In the genomic region with DNA sequence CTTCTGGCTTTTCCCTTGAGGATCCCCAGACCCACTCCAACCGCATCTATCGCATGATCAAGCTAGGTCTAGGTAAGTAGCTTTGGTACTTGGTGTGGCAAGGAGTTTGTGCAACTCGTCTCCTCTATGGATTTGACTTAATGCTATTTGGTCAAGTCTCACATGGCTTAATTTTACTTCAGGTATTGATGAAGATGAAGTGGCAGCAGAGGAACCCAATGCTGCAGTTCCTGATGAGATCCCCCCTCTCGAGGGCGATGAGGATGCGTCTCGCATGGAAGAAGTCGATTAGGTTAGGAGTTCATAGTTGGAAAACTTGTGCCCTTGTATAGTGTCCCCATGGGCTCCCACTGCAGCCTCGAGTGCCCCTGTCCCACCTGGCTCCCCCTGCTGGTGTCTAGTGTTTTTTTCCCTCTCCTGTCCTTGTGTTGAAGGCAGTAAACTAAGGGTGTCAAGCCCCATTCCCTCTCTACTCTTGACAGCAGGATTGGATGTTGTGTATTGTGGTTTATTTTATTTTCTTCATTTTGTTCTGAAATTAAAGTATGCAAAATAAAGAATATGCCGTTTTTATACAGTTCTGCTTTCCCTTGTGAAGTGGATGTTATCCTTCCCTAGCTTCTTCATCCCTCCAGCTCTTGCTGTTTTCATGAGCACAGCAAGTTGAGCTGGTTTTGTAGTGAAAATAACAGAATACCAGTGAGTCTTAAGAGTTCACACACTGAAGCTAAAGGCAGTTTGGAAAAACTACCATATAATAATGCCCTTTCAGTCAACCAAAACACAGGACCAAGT, we compare ENCODE assay signal across 8 cellular contexts. TPM values are rescaled to one million over a fixed set of nuclear protein-coding genes. Genes with fewer than 3 reads are reported as not detected.
A peak's percentile ranks its signal among the peaks of the same experiment; 100 is the strongest.
DNase-seq lines count a peak whose midpoint lies in the region; ATAC-seq and TF ChIP-seq lines count a peak whose summit lies in the region.

No MANE protein-coding gene starts in this region.

- H3K36me3 Mint-ChIP-seq in activated CD4-positive, alpha-beta memory T cell treated with anti-CD3 and anti-CD28 coated beads, Interleukin-2, amount 10 ng/mL, durations not matched to agents 7 days and 5 days (ENCODE audit: low read depth): peaks cover 80% of the 10 kb centered on the region

- no peak overlapping the region for H3K4me3 ChIP-seq in fibroblast of pulmonary artery (replicated peaks; ENCODE audit: low read depth, low read length)

- CTCF ChIA-PET in activated CD4-positive, alpha-beta memory T cell treated with anti-CD3 and anti-CD28 coated beads, Interleukin-2, amount 10 ng/mL, durations not matched to agents 7 days and 5 days (lab: Charles Lee): interaction anchor here (0.8 to 1.3 kb wide), 3 partner anchors 11 to 27 kb away, joined by 3 to 6 read pairs (median 4); no protein-coding TSS in a partner anchor

- H3K9me3 Mint-ChIP-seq in activated CD4-positive, alpha-beta memory T cell treated with anti-CD3 and anti-CD28 coated beads, Interleukin-2, amount 10 ng/mL, durations not matched to agents 7 days and 5 days: no peaks in the 10 kb centered on the region

- ATAC-seq in GM21786 (IDR thresholded peaks at IDR 0.05; ENCODE audit: unreplicated experiment): no peak

- H3K4me3 Mint-ChIP-seq in activated CD4-positive, alpha-beta memory T cell treated with anti-CD3 and anti-CD28 coated beads, Interleukin-2, amount 10 ng/mL, durations not matched to agents 7 days and 5 days: no peak overlapping the region

- peaks cover 86% of the 10 kb centered on the region for H3K4me1 Mint-ChIP-seq in activated CD4-positive, alpha-beta memory T cell treated with anti-CD3 and anti-CD28 coated beads, Interleukin-2, amount 10 ng/mL, durations not matched to agents 7 days and 5 days

- peak; percentile 51 for DNase-seq in NCI-H748 (lab: John Stamatoyannopoulos, UW; ENCODE audit: unreplicated experiment)
- no peak for DNase-seq in NCI-H748 treated with DMSO at 0.1 percent for 48 hours (lab: John Stamatoyannopoulos, UW)
- peak; percentile 25 for DNase-seq in NCI-H1105 treated with DMSO at 0.1 percent for 48 hours (lab: John Stamatoyannopoulos, UW)
- DNase-seq in activated CD4-positive, alpha-beta memory T cell treated with anti-CD3 and anti-CD28 coated beads, Interleukin-2, amount 10 ng/mL, durations not matched to agents 7 days and 5 days: peak; percentile 72
- peak; percentile 48 for DNase-seq in fibroblast of pulmonary artery (ENCODE audit: low read depth)
- DNase-seq in stimulated activated CD4-positive, alpha-beta T cell treated with anti-CD3 and anti-CD28 coated beads, Interleukin-4, amount 100 ng/mL, for 24 hours: peak; percentile 74
- no peak for DNase-seq in dedifferentiated amniotic fluid mesenchymal stem cell (ENCODE audit: extremely low spot score)

- H3K27ac Mint-ChIP-seq in activated CD4-positive, alpha-beta memory T cell treated with anti-CD3 and anti-CD28 coated beads, Interleukin-2, amount 10 ng/mL, durations not matched to agents 7 days and 5 days: peak overlapping the region; percentile 16

- peak; percentile 51 for TF ChIP-seq CTCF in fibroblast of pulmonary artery (IDR thresholded peaks at IDR 0.05; ENCODE audit: low read length, missing control alignments)

- POLR2A ChIA-PET in activated CD4-positive, alpha-beta memory T cell treated with anti-CD3 and anti-CD28 coated beads, Interleukin-2, amount 10 ng/mL, durations not matched to agents 7 days and 5 days (lab: Charles Lee): interaction anchor here (1.1 to 6.8 kb wide), 4 partner anchors 7 to 130 kb away, joined by 3 to 136 read pairs (median 34); a partner anchor contains a TSS

- no peaks in the 10 kb centered on the region for H3K27me3 Mint-ChIP-seq in activated CD4-positive, alpha-beta memory T cell treated with anti-CD3 and anti-CD28 coated beads, Interleukin-2, amount 10 ng/mL, durations not matched to agents 7 days and 5 days

RNA-seq across cellular contexts. Expression of a gene that starts 3.8 kb away (rescaled TPM):
- 10 to 100 TPM; 35.8 to 37.2 TPM for total RNA-seq in activated CD4-positive, alpha-beta memory T cell treated with anti-CD3 and anti-CD28 coated beads, Interleukin-2, amount 10 ng/mL, durations not matched to agents 7 days and 5 days

RNA-seq across cellular contexts. Expression of a gene that starts 6.6 kb away (rescaled TPM):
- 100 to 1,000 TPM; 478 to 479 TPM for total RNA-seq in activated CD4-positive, alpha-beta memory T cell treated with anti-CD3 and anti-CD28 coated beads, Interleukin-2, amount 10 ng/mL, durations not matched to agents 7 days and 5 days

RNA-seq across cellular contexts. Expression of a gene that starts 11.8 kb away (rescaled TPM):
- total RNA-seq in activated CD4-positive, alpha-beta memory T cell treated with anti-CD3 and anti-CD28 coated beads, Interleukin-2, amount 10 ng/mL, durations not matched to agents 7 days and 5 days: 10 to 100 TPM; 20.8 to 21.7 TPM

RNA-seq across cellular contexts. Expression of a gene that starts 16.7 kb away (rescaled TPM):
- total RNA-seq in activated CD4-positive, alpha-beta memory T cell treated with anti-CD3 and anti-CD28 coated beads, Interleukin-2, amount 10 ng/mL, durations not matched to agents 7 days and 5 days: not detected

RNA-seq across cellular contexts. Expression of a gene that starts 30.1 kb away (rescaled TPM):
- 10 to 100 TPM; 24.8 to 25.4 TPM for total RNA-seq in activated CD4-positive, alpha-beta memory T cell treated with anti-CD3 and anti-CD28 coated beads, Interleukin-2, amount 10 ng/mL, durations not matched to agents 7 days and 5 days

Comparison
In these comparisons a context has a peak if more than half of its experiments do, and no peak if none do; other contexts are left out.
1. DNase-seq: peak in NCI-H748 (single experiment), NCI-H1105 treated with DMSO at 0.1 percent for 48 hours (single experiment), activated CD4-positive, alpha-beta memory T cell treated with anti-CD3 and anti-CD28 coated beads, Interleukin-2, amount 10 ng/mL, durations not matched to agents 7 days and 5 days (single experiment), fibroblast of pulmonary artery (single experiment) and stimulated activated CD4-positive, alpha-beta T cell treated with anti-CD3 and anti-CD28 coated beads, Interleukin-4, amount 100 ng/mL, for 24 hours (single experiment); none in NCI-H748 treated with DMSO at 0.1 percent for 48 hours (single experiment) and dedifferentiated amniotic fluid mesenchymal stem cell (single experiment).